ENCODE assay signal across 25 cellular contexts in genomic region chr2:46001290-46001689, GRCh38.
DNase-seq lines count a peak whose midpoint lies in the region; ATAC-seq and TF ChIP-seq lines count a peak whose summit lies in the region.
"Had no signal": no experiment of that assay in that cellular context is flagged by ENCODE, and none has a peak within 500 bp of the region (broad histone marks: within the 10 kb centered on the region; RNA-seq: fewer than 3 reads in every experiment).

No MANE protein-coding gene starts in this region.

- POLR2A ChIA-PET in AG04450 (lab: Yijun Ruan, JAX): interaction anchor here (0.6 to 2.5 kb wide), 9 partner anchors 9 to 434 kb away, joined by 3 to 11 read pairs (median 3); partner anchors contain the start of gene EPAS1

- WGBS in sigmoid colon, 2 donors: 93 to 96% methylated on average over 7 of the region's 7 CpGs

- TF ChIP-seq EP300 in sigmoid colon (IDR thresholded peaks at IDR 0.05): no peak

- TF ChIP-seq CTCF in AG04450 (IDR thresholded peaks at IDR 0.05; ENCODE audit: low read depth, low read length) (no peak), sigmoid colon (IDR thresholded peaks at IDR 0.05) (no peak)

- no peak for DNase-seq in AG04450 (ENCODE audit: low read depth, low spot score)
- peak; percentile 10 for DNase-seq in adipocyte (ENCODE audit: low read depth)
- no peak for DNase-seq in left lobe of liver (ENCODE audit: low spot score)
- DNase-seq in sigmoid colon: no peak
- no peak for DNase-seq in stimulated activated CD4-positive, alpha-beta T cell treated with anti-CD3 and anti-CD28 coated beads, Interleukin-4, amount 100 ng/mL, for 4 hours
- no peak for DNase-seq in activated CD4-positive, CD25-positive, alpha-beta regulatory T cell treated with anti-CD3 and anti-CD28 coated beads, Interleukin-2, amount 50 U/mL, for 72 hours
- no peak for DNase-seq in NCI-H2227 treated with DMSO at 0.1 percent for 48 hours (lab: John Stamatoyannopoulos, UW)
- DNase-seq: ACHN; activated CD4-positive, alpha-beta T cell treated with anti-CD3 and anti-CD28 coated beads for 48 hours; activated CD8-positive, alpha-beta memory T cell treated with anti-CD3 and anti-CD28 coated beads, Interleukin-2, amount 10 ng/mL, durations not matched to agents 7 days and 5 days; activated naive CD4-positive, alpha-beta T cell treated with anti-CD3 and anti-CD28 coated beads, Interleukin-2, amount 10 ng/mL, durations not matched to agents 7 days and 5 days; amygdala; cortex of kidney; DND-41; glutamatergic neuron; NCI-H1048; NCI-H187; NCI-H2171 treated with DMSO at 0.1 percent for 48 hours; NCI-H526 treated with DMSO at 0.1 percent for 48 hours; pancreas; RPMI8226 had no signal

- peaks cover 19% of the 10 kb centered on the region for H3K36me3 ChIP-seq in adipocyte (ENCODE audit: control insufficient read depth, insufficient read depth, low read length, severe bottlenecking)
- H3K36me3 ChIP-seq in sigmoid colon: peaks cover 0 to 21% (median 0%) of the 10 kb centered on the region in 4 donors
- H3K36me3 ChIP-seq: pancreas had no signal

- intact Hi-C loops in sigmoid colon (cut with DNase I): no loop called here

- CTCF ChIA-PET in AG04450 (lab: Charles Lee): interaction anchor here (0.6 to 3.9 kb wide), 4 partner anchors 8 to 290 kb away, joined by 3 to 20 read pairs (median 3); no protein-coding TSS in a partner anchor

- ATAC-seq in left lobe of liver (peak; percentile 33), HG02571 (IDR thresholded peaks at IDR 0.05; ENCODE audit: unreplicated experiment) (no peak)
- ATAC-seq: activated CD8-positive, alpha-beta memory T cell treated with anti-CD3 and anti-CD28 coated beads, Interleukin-2, amount 10 ng/mL, durations not matched to agents 7 days and 5 days; natural killer cell treated with Interleukin-12 subunit alpha and Interleukin-12 subunit beta and Interleukin-15 and Interleukin-18, amount 100 ng/mL, for 72 hours had no signal

- H3K27me3 ChIP-seq in AG04450 (ENCODE audit: control insufficient read depth, insufficient read depth, low read length): no peaks in the 10 kb centered on the region
- H3K27me3 ChIP-seq in adipocyte (replicated peaks; ENCODE audit: control insufficient read depth, insufficient read depth, low read length): no peaks in the 10 kb centered on the region
- no peaks in the 10 kb centered on the region for H3K27me3 ChIP-seq in sigmoid colon
- H3K27me3 ChIP-seq: BLaER1 treated with 17β-estradiol and CSF1 and Interleukin-3, amounts not matched to agents 10 nM and 100 nM; pancreas had no signal

- no peak for TF ChIP-seq POLR2A in sigmoid colon (IDR thresholded peaks at IDR 0.05)

- H3K27ac ChIP-seq in AG04450 (ENCODE audit: low read depth, low read length) (peak overlapping the region; percentile 95), sigmoid colon (peak overlapping the region; percentile 33 to 66 (median 58))
- H3K27ac ChIP-seq: BLaER1 treated with 17β-estradiol and CSF1 and Interleukin-3, amounts not matched to agents 10 nM and 100 nM; pancreas; SK-N-MC had no signal

- peak overlapping the region; percentile 1 for H3K9ac ChIP-seq in adipocyte (ENCODE audit: low read length)
- H3K9ac ChIP-seq: BLaER1 treated with 17β-estradiol and CSF1 and Interleukin-3, amounts not matched to agents 10 nM and 100 nM had no signal

- H3K9me3 ChIP-seq in AG04450 (ENCODE audit: control insufficient read depth, insufficient read depth, low read length) (no peaks in the 10 kb centered on the region), adipocyte (ENCODE audit: control insufficient read depth, low read length) (no peaks in the 10 kb centered on the region), sigmoid colon (no peaks in the 10 kb centered on the region)
- H3K9me3 ChIP-seq: BLaER1 treated with 17β-estradiol and CSF1 and Interleukin-3, amounts not matched to agents 10 nM and 100 nM; pancreas had no signal

- H3K4me3 ChIP-seq in AG04450 (ENCODE audit: low read depth, low read length) (no peak overlapping the region), adipocyte (ENCODE audit: low read length) (no peak overlapping the region), sigmoid colon (no peak overlapping the region)
- H3K4me3 ChIP-seq: BLaER1 treated with 17β-estradiol and CSF1 and Interleukin-3, amounts not matched to agents 10 nM and 100 nM; pancreas; SK-N-MC had no signal

- H3K4me1 ChIP-seq in adipocyte (ENCODE audit: control insufficient read depth, insufficient read depth, low read length) (peaks cover 20% of the 10 kb centered on the region), sigmoid colon (peaks cover 0 to 39% (median 30%) of the 10 kb centered on the region in 4 donors)
